20 cellular contexts compared by ENCODE assay signal in the genomic region with DNA sequence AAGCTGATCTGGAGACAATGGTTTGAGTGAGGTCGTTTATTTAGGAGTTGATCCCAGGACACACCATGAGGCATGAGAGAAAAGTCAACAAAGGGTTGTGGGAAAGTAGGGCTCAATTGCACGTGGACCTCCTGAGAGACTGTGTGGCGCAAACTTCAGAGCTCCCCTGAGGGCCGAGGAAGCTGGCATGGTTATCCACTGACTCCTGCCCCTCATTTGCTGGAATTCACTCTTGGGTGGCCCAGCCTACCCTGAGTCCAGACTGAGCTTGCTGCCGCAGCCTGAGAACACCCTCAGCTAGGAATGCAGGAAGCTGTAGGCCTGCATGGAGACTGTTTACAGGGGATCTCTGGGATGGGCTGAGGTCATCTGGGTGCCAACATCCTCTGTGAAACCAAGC.
"Had no signal": no experiment of that assay in that cellular context is flagged by ENCODE, and none has a peak within 500 bp of the region (broad histone marks: within the 10 kb centered on the region; RNA-seq: fewer than 3 reads in every experiment).

No MANE protein-coding gene starts in this region.

- H3K27ac ChIP-seq: gastrocnemius medialis, hepatocyte, prostate gland, right atrium auricular region, transverse colon, vagina had no signal

- H3K27me3 ChIP-seq: gastrocnemius medialis, hepatocyte, right atrium auricular region, transverse colon, vagina had no signal

- H3K4me3 ChIP-seq: gastrocnemius medialis, hepatocyte, prostate gland, right atrium auricular region, transverse colon, vagina had no signal

- ATAC-seq: activated CD8-positive, alpha-beta T cell treated with anti-CD3 and anti-CD28 coated beads for 36 hours; esophagus mucosa; gastrocnemius medialis; stimulated activated naive CD8-positive, alpha-beta T cell treated with anti-CD3 and anti-CD28 coated beads, Interleukin-15, Interleukin-2, amounts not matched to agents 100 U/mL and 50 U/mL, for 24 hours had no signal

- H3K36me3 ChIP-seq: gastrocnemius medialis, prostate gland, right atrium auricular region, transverse colon, vagina had no signal

- H2AFZ ChIP-seq: hepatocyte had no signal

- H3K4me1 ChIP-seq: gastrocnemius medialis, prostate gland, right atrium auricular region, transverse colon, vagina had no signal

- DNase-seq: activated CD4-positive, alpha-beta T cell treated with anti-CD3 and anti-CD28 coated beads for 48 hours; activated CD4-positive, CD25-positive, alpha-beta regulatory T cell; activated CD8-positive, alpha-beta T cell treated with anti-CD3 and anti-CD28 coated beads for 36 hours; activated naive CD4-positive, alpha-beta T cell treated with anti-CD3 and anti-CD28 coated beads for 36 hours; activated T-cell treated with anti-CD3 and anti-CD28 coated beads, Interleukin-2, amount 50 U/mL, for 24 hours; anterior cingulate cortex; cortex of kidney; gastrocnemius medialis; left cardiac atrium; stimulated activated CD4-positive, alpha-beta T cell treated with anti-CD3 and anti-CD28 coated beads, Interleukin-12 subunit alpha, Interleukin-12 subunit beta, amount 100 ng/mL, for 4 hours; stimulated activated CD4-positive, alpha-beta T cell treated with anti-CD3 and anti-CD28 coated beads, Interleukin-1b, Interleukin-23, amount 100 ng/mL, for 48 hours; stimulated activated CD8-positive, alpha-beta memory T cell treated with anti-CD3 and anti-CD28 coated beads, Interleukin-4, amount 100 ng/mL, for 48 hours; stimulated activated naive CD8-positive, alpha-beta T cell treated with anti-CD3 and anti-CD28 coated beads, Interleukin-15, Interleukin-2, amounts not matched to agents 100 U/mL and 50 U/mL, for 24 hours; substantia nigra; transverse colon had no signal

- H3K4me2 ChIP-seq: hepatocyte had no signal

- H3K9me3 ChIP-seq: gastrocnemius medialis, prostate gland, right atrium auricular region, transverse colon, vagina had no signal

- H3K79me2 ChIP-seq: hepatocyte had no signal
